Comparison of ENCODE assay signal across 19 cellular contexts in genomic region chr9:126211441-126212074, GRCh38.
"Had no signal": no experiment of that assay in that cellular context is flagged by ENCODE, and none has a peak within 500 bp of the region (broad histone marks: within the 10 kb centered on the region; RNA-seq: fewer than 3 reads in every experiment).

No MANE protein-coding gene starts in this region.

- ATAC-seq: left ventricle myocardium superior; lower lobe of right lung; natural killer cell; psoas muscle; right cardiac atrium; stimulated activated effector memory CD8-positive, alpha-beta T cell treated with anti-CD3 and anti-CD28 coated beads, Interleukin-12 subunit alpha, Interleukin-12 subunit beta, amount 100 ng/mL, for 72 hours; stimulated activated naive CD8-positive, alpha-beta T cell treated with anti-CD3 and anti-CD28 coated beads, Interleukin-15, Interleukin-2, amounts not matched to agents 100 U/mL and 50 U/mL, for 24 hours had no signal

- DNase-seq: colonic mucosa; dermis blood vessel endothelial cell; effector memory CD4-positive, alpha-beta T cell; left ventricle myocardium superior; lower lobe of right lung; natural killer cell; occipital lobe; ovary; posterior cingulate gyrus; psoas muscle; right cardiac atrium; sigmoid colon; stimulated activated CD4-positive, alpha-beta T cell treated with anti-CD3 and anti-CD28 coated beads, Interleukin-2, amount 100 ng/mL, for 24 hours; stimulated activated CD4-positive, alpha-beta T cell treated with anti-CD3 and anti-CD28 coated beads, Interleukin-4, amount 100 ng/mL, for 24 hours; stimulated activated naive CD8-positive, alpha-beta T cell treated with anti-CD3 and anti-CD28 coated beads, Interleukin-15, Interleukin-2, amounts not matched to agents 100 U/mL and 50 U/mL, for 24 hours; substantia nigra; testis; tibial artery had no signal

- H3K4me3 ChIP-seq: colonic mucosa, lower lobe of right lung, ovary, psoas muscle, sigmoid colon, testis, tibial artery had no signal

- H3K36me3 ChIP-seq: colonic mucosa, lower lobe of right lung, ovary, sigmoid colon, tibial artery had no signal

- H3K4me1 ChIP-seq: colonic mucosa, lower lobe of right lung, psoas muscle, sigmoid colon, testis, tibial artery had no signal

- H3K27me3 ChIP-seq: colonic mucosa, ovary, sigmoid colon, testis had no signal

- H3K27ac ChIP-seq: colonic mucosa, lower lobe of right lung, ovary, psoas muscle, sigmoid colon, testis, tibial artery had no signal

- H3K9me3 ChIP-seq: colonic mucosa, ovary, testis had no signal
